Comparison of ENCODE assay signal across 7 cellular contexts in the genomic region with DNA sequence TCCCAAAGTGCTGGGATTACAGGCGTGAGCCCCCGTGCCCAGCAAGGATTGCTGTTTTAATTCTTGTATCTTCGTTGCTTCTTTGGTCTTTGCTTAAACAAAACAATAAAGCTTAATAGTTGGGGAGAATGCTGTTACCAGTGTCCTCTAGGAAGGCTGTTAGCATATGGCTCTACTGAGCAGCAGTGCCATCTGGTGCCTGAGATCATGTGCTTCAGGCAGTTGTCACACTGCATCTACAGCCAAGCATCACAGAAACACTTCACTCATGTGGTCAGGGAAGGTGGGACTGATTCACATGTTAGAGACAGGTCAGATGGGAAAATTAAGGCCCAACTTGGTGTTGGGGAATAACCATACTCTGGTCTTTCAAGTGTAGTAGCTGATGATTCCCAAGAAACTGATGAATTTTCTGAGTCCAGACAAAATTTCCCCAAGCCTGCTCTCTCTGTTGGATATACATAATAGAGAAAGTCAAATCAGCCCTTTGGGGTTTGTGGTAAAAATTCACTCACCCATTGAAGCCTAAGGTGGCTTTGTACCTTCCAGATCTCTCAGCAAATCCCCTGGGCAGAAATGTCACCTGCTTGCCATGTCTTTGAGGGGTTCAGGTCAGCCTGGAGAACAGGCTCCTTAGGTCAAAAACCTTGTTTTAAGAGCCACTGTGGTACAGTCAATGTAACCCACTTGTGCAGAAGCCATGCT. TPM values are rescaled to one million over a fixed set of nuclear protein-coding genes. Genes with fewer than 3 reads are reported as not detected.
DNase-seq lines count a peak whose midpoint lies in the region; ATAC-seq and TF ChIP-seq lines count a peak whose summit lies in the region.

No MANE protein-coding gene starts in this region.

- TF ChIP-seq CTCF in Loucy (conservative IDR thresholded peaks at IDR 0.05; ENCODE audit: low read length) (peak; percentile 70), VCaP (conservative IDR thresholded peaks at IDR 0.05) (peak; percentile 90), foreskin keratinocyte (conservative IDR thresholded peaks at IDR 0.05) (peak; percentile 69), progenitor cell of endocrine pancreas (IDR thresholded peaks at IDR 0.05; ENCODE audit: unreplicated experiment) (peak; percentile 57)

- H3F3A ChIP-seq in Loucy (ENCODE audit: low read depth), result no peaks in the 10 kb centered on the region

- no peak overlapping the region for H3K27ac ChIP-seq in VCaP
- H3K27ac ChIP-seq in foreskin keratinocyte, result no peak overlapping the region

- no peaks in the 10 kb centered on the region for H3K9me2 ChIP-seq in Loucy (replicated peaks; ENCODE audit: low read depth, low read length)

- peaks cover 10% of the 10 kb centered on the region for H3K36me3 Mint-ChIP-seq in progenitor cell of endocrine pancreas (ENCODE audit: insufficient read depth)

- H2AFZ ChIP-seq in Loucy (ENCODE audit: low read length), result no peak overlapping the region

- H3K9me3 Mint-ChIP-seq in progenitor cell of endocrine pancreas (ENCODE audit: low read depth), result peaks cover 3% of the 10 kb centered on the region

- H3K4me1 ChIP-seq in Loucy (ENCODE audit: insufficient read depth, low read length, poor library complexity, severe bottlenecking) (peaks cover 11% of the 10 kb centered on the region), foreskin keratinocyte (no peaks in the 10 kb centered on the region)

- ATAC-seq in foreskin keratinocyte, result peak; percentile 61
- ATAC-seq in HG03097 (IDR thresholded peaks at IDR 0.05; ENCODE audit: low FRiP score, unreplicated experiment), result no peak

- DNase-seq in DMS53 (lab: John Stamatoyannopoulos, UW) (peak; percentile 70), GM19240 (ENCODE audit: insufficient read length, low spot score) (peak; percentile 34), foreskin keratinocyte (peak in 1 of 2 donors; percentile 45), progenitor cell of endocrine pancreas (ENCODE audit: low spot score, unreplicated experiment) (no peak)

- H3K27me3 Mint-ChIP-seq in progenitor cell of endocrine pancreas, result no peaks in the 10 kb centered on the region

- peaks cover 12% of the 10 kb centered on the region; the same call in 1 of the 2 replicates for H3K36me3 ChIP-seq in Loucy (ENCODE audit: insufficient read depth, low read length)

- H3K27me3 ChIP-seq in Loucy (ENCODE audit: insufficient read depth, low read length, poor library complexity, severe bottlenecking), result no peaks in the 10 kb centered on the region
- H3K27me3 ChIP-seq in foreskin keratinocyte, result no peaks in the 10 kb centered on the region

- no peaks in the 10 kb centered on the region for H3K9me3 ChIP-seq in Loucy (ENCODE audit: insufficient read depth, low read depth, low read length)

- no peaks in the 10 kb centered on the region for H3K4me1 Mint-ChIP-seq in progenitor cell of endocrine pancreas (ENCODE audit: low read depth)

- no peaks in the 10 kb centered on the region for H3K79me2 ChIP-seq in Loucy (ENCODE audit: insufficient read depth, low read length)

- H3K4me3 Mint-ChIP-seq in progenitor cell of endocrine pancreas (ENCODE audit: low read depth), result no peak overlapping the region

- H3K27ac Mint-ChIP-seq in progenitor cell of endocrine pancreas, result no peak overlapping the region

- H3K9ac ChIP-seq in Loucy (ENCODE audit: low read depth, low read length, poor library complexity, severe bottlenecking), result no peak overlapping the region

- H4K20me1 ChIP-seq in Loucy (ENCODE audit: insufficient read depth, low read length, poor library complexity, severe bottlenecking), result no peaks in the 10 kb centered on the region

- no peak overlapping the region for H3K4me3 ChIP-seq in Loucy (ENCODE audit: low read length, poor library complexity, severe bottlenecking)

- no peak overlapping the region for H3K4me2 ChIP-seq in Loucy (ENCODE audit: low read depth, low read length, poor library complexity, severe bottlenecking)

RNA-seq across cellular contexts. Expression of a gene that starts 28.4 kb away (rescaled TPM):
- total RNA-seq in foreskin keratinocyte, result 8.0 and 8.8 TPM in 2 replicates
- 9.3 and 9.9 TPM in 2 replicates for polyA plus RNA-seq in foreskin keratinocyte
- 17.1 and 17.3 TPM in 2 replicates for total RNA-seq in progenitor cell of endocrine pancreas

RNA-seq across cellular contexts. Expression of a gene that starts 43.0 kb away (rescaled TPM):
- total RNA-seq in foreskin keratinocyte (not detected in 2 replicates), progenitor cell of endocrine pancreas (not detected in 2 replicates)
- not detected in 2 replicates for polyA plus RNA-seq in foreskin keratinocyte

RNA-seq across cellular contexts. Expression of a gene that starts 48.3 kb away (rescaled TPM):
- 27.0 and 27.3 TPM in 2 replicates for total RNA-seq in foreskin keratinocyte
- 15.9 and 16.3 TPM in 2 replicates for polyA plus RNA-seq in foreskin keratinocyte
- total RNA-seq in progenitor cell of endocrine pancreas, result 40.0 and 40.8 TPM in 2 replicates
